In genomic region chr13:43908156-43909126, GRCh38 we compare ENCODE assay signal across 9 cellular contexts. TPM values are rescaled to one million over a fixed set of nuclear protein-coding genes. Genes with fewer than 3 reads are reported as not detected.
DNase-seq lines count a peak whose midpoint lies in the region; ATAC-seq and TF ChIP-seq lines count a peak whose summit lies in the region.
"Had no signal": no experiment of that assay in that cellular context is flagged by ENCODE, and none has a peak within 500 bp of the region (broad histone marks: within the 10 kb centered on the region; RNA-seq: fewer than 3 reads in every experiment).

No MANE protein-coding gene starts in this region.

- no peaks in the 10 kb centered on the region for H3K36me3 Mint-ChIP-seq in activated T-cell treated with anti-CD3 and anti-CD28 coated beads, Interleukin-2, amount 50 U/mL, for 4 hours (ENCODE audit: insufficient read depth)
- H3K36me3 Mint-ChIP-seq: activated naive CD8-positive, alpha-beta T cell had no signal

- H3K27ac Mint-ChIP-seq in stimulated activated naive CD8-positive, alpha-beta T cell treated with anti-CD3 and anti-CD28 coated beads, Interleukin-15, amount 100 ng/mL, for 72 hours, result no peak overlapping the region
- H3K27ac Mint-ChIP-seq: activated naive CD8-positive, alpha-beta T cell had no signal

- H3K4me1 Mint-ChIP-seq in activated T-cell treated with anti-CD3 and anti-CD28 coated beads, Interleukin-2, amount 50 U/mL, for 4 hours (ENCODE audit: low read depth), result peaks cover 6% of the 10 kb centered on the region
- peaks cover 7% of the 10 kb centered on the region for H3K4me1 Mint-ChIP-seq in stimulated activated naive CD8-positive, alpha-beta T cell treated with anti-CD3 and anti-CD28 coated beads, Interleukin-15, amount 100 ng/mL, for 72 hours

- peak; percentile 69 to 89 for ATAC-seq in activated T-cell treated with anti-CD3 and anti-CD28 coated beads, Interleukin-2, amount 50 U/mL, for 4 hours
- ATAC-seq in stimulated activated naive CD8-positive, alpha-beta T cell treated with anti-CD3 and anti-CD28 coated beads, Interleukin-15, amount 100 ng/mL, for 72 hours, result peak; percentile 49

- DNase-seq in activated T-cell treated with anti-CD3 and anti-CD28 coated beads, Interleukin-2, amount 50 U/mL, for 4 hours, result no peak
- no peak for DNase-seq in activated T-cell treated with anti-CD3 and anti-CD28 coated beads, Interleukin-2, amount 50 U/mL, for 48 hours
- DNase-seq in NAMALWA (ENCODE audit: low spot score) (peak; percentile 60), ascending aorta (ENCODE audit: low spot score in 2 of 2) (no peak), inferior parietal cortex (ENCODE audit: extremely low spot score) (peak; percentile 82), NCI-H774 (lab: John Stamatoyannopoulos, UW) (no peak), epidermal melanocyte (ENCODE audit: insufficient read length, low spot score) (no peak)
- DNase-seq in stimulated activated naive CD8-positive, alpha-beta T cell treated with anti-CD3 and anti-CD28 coated beads, Interleukin-15, amount 100 ng/mL, for 72 hours, result no peak

- H3K4me1 ChIP-seq in ascending aorta, result no peaks in the 10 kb centered on the region

- intact Hi-C loops in ascending aorta (cut with DNase I), result loop anchor here (2.0 to 10.0 kb wide), 5 partner anchors 140 to 1064 kb away; no protein-coding TSS in a partner anchor

- H3K27me3 Mint-ChIP-seq in activated T-cell treated with anti-CD3 and anti-CD28 coated beads, Interleukin-2, amount 50 U/mL, for 4 hours (ENCODE audit: low read depth), result peaks cover 11% of the 10 kb centered on the region
- peaks cover 28% of the 10 kb centered on the region for H3K27me3 Mint-ChIP-seq in stimulated activated naive CD8-positive, alpha-beta T cell treated with anti-CD3 and anti-CD28 coated beads, Interleukin-15, amount 100 ng/mL, for 72 hours

- H3K4me3 Mint-ChIP-seq in activated T-cell treated with anti-CD3 and anti-CD28 coated beads, Interleukin-2, amount 50 U/mL, for 4 hours, result no peak overlapping the region
- no peak overlapping the region for H3K4me3 Mint-ChIP-seq in stimulated activated naive CD8-positive, alpha-beta T cell treated with anti-CD3 and anti-CD28 coated beads, Interleukin-15, amount 100 ng/mL, for 72 hours
- H3K4me3 Mint-ChIP-seq: activated naive CD8-positive, alpha-beta T cell had no signal

- no peak overlapping the region for H3K4me3 ChIP-seq in ascending aorta

- no peaks in the 10 kb centered on the region for H3K27me3 ChIP-seq in ascending aorta

- H3K36me3 ChIP-seq in ascending aorta, result no peaks in the 10 kb centered on the region

- no peaks in the 10 kb centered on the region for H3K9me3 Mint-ChIP-seq in activated T-cell treated with anti-CD3 and anti-CD28 coated beads, Interleukin-2, amount 50 U/mL, for 4 hours
- no peaks in the 10 kb centered on the region for H3K9me3 Mint-ChIP-seq in stimulated activated naive CD8-positive, alpha-beta T cell treated with anti-CD3 and anti-CD28 coated beads, Interleukin-15, amount 100 ng/mL, for 72 hours

- peak; percentile 38 to 54 (median 53) for TF ChIP-seq CTCF in ascending aorta (IDR thresholded peaks at IDR 0.05)

- no peaks in the 10 kb centered on the region for H3K9me3 ChIP-seq in ascending aorta

- no peak overlapping the region for H3K27ac ChIP-seq in ascending aorta

RNA-seq across cellular contexts. Expression of gene LACC1, which starts 28.7 kb away (rescaled TPM):
- total RNA-seq in activated T-cell treated with anti-CD3 and anti-CD28 coated beads, Interleukin-2, amount 50 U/mL, for 4 hours, result 1 to 10 TPM; 2.1 to 4.2 (median 4.1) TPM
- 6.3 TPM for total RNA-seq in ascending aorta

RNA-seq across cellular contexts. Expression of gene CCDC122, which starts 28.9 kb away (rescaled TPM):
- 1 to 10 TPM in 1 of 3 donors, under 1 TPM in 2; 0.65 to 1.5 (median 0.95) TPM for total RNA-seq in activated T-cell treated with anti-CD3 and anti-CD28 coated beads, Interleukin-2, amount 50 U/mL, for 4 hours
- total RNA-seq in ascending aorta, result 0.64 TPM

Comparison
In these comparisons a context has a peak if more than half of its experiments do, and no peak if none do; other contexts are left out.
1. DNase-seq: peak in NAMALWA (single experiment) and inferior parietal cortex (single experiment); none in activated T-cell treated with anti-CD3 and anti-CD28 coated beads, Interleukin-2, amount 50 U/mL, for 4 hours (single experiment), activated T-cell treated with anti-CD3 and anti-CD28 coated beads, Interleukin-2, amount 50 U/mL, for 48 hours (0 of 2), ascending aorta (0 of 2), stimulated activated naive CD8-positive, alpha-beta T cell treated with anti-CD3 and anti-CD28 coated beads, Interleukin-15, amount 100 ng/mL, for 72 hours (0 of 2), NCI-H774 (single experiment) and epidermal melanocyte (single experiment).